In genomic region chr6:122798099-122798641, GRCh38 we compare ENCODE assay signal across 9 cellular contexts. TPM values are rescaled to one million over a fixed set of nuclear protein-coding genes. Genes with fewer than 3 reads are reported as not detected.
DNase-seq lines count a peak whose midpoint lies in the region; ATAC-seq and TF ChIP-seq lines count a peak whose summit lies in the region.
"Had no signal": no experiment of that assay in that cellular context is flagged by ENCODE, and none has a peak within 500 bp of the region (broad histone marks: within the 10 kb centered on the region; RNA-seq: fewer than 3 reads in every experiment).

No MANE protein-coding gene starts in this region.

- H3K79me1 ChIP-seq in H9 (ENCODE audit: insufficient read depth, low read depth, low read length, poor library complexity, severe bottlenecking) = no peaks in the 10 kb centered on the region

- peak; percentile 83 for ATAC-seq in HG02678 (IDR thresholded peaks at IDR 0.05; ENCODE audit: unreplicated experiment)
- ATAC-seq in PC-3 = peak; percentile 90
- peak; percentile 93 for ATAC-seq in foreskin keratinocyte

- H3T11ph ChIP-seq in H9 (ENCODE audit: low read length) = no peak overlapping the region

- H3K23ac ChIP-seq in H9 (ENCODE audit: insufficient read length, low read depth, low read length) = no peak overlapping the region

- no peaks in the 10 kb centered on the region for H3K27me3 Mint-ChIP-seq in activated CD4-positive, alpha-beta memory T cell treated with anti-CD3 and anti-CD28 coated beads for 36 hours
- no peaks in the 10 kb centered on the region for H3K27me3 Mint-ChIP-seq in activated CD4-positive, alpha-beta memory T cell treated with anti-CD3 and anti-CD28 coated beads, Interleukin-2, amount 10 ng/mL, durations not matched to agents 7 days and 5 days
- H3K27me3 Mint-ChIP-seq in H9 (ENCODE audit: low read depth) = no peaks in the 10 kb centered on the region
- H3K27me3 Mint-ChIP-seq: activated B cell treated with CpG ODN at 0.5 μM for 24 hours had no signal

- no CpG with 5 or more reads among the region's 6 CpGs for WGBS in H9 (ENCODE audit: extremely low coverage, insufficient read length, low lambda C conversion rate)

- peak overlapping the region; percentile 91 for H3K27ac ChIP-seq in PC-3 (ENCODE audit: low read length)
- H3K27ac ChIP-seq in foreskin keratinocyte = peak overlapping the region; percentile 10
- no peak overlapping the region for H3K27ac ChIP-seq in H9 (ENCODE audit: insufficient read length, low read depth, low read length)

- H3K79me2 ChIP-seq in PC-3 (ENCODE audit: low read length) = peaks cover 5% of the 10 kb centered on the region; the same call in 1 of the 2 replicates
- no peaks in the 10 kb centered on the region for H3K79me2 ChIP-seq in H9 (ENCODE audit: insufficient read depth, low read length)

- H3F3A ChIP-seq in PC-3 (ENCODE audit: low read length, unreplicated experiment) = peaks cover 12% of the 10 kb centered on the region

- H3K9me3 Mint-ChIP-seq in activated CD4-positive, alpha-beta memory T cell treated with anti-CD3 and anti-CD28 coated beads for 36 hours = no peaks in the 10 kb centered on the region
- H3K9me3 Mint-ChIP-seq in activated CD4-positive, alpha-beta memory T cell treated with anti-CD3 and anti-CD28 coated beads, Interleukin-2, amount 10 ng/mL, durations not matched to agents 7 days and 5 days = no peaks in the 10 kb centered on the region
- no peaks in the 10 kb centered on the region for H3K9me3 Mint-ChIP-seq in H9
- H3K9me3 Mint-ChIP-seq: activated B cell treated with CpG ODN at 0.5 μM for 24 hours had no signal

- intact Hi-C loops in activated CD4-positive, alpha-beta memory T cell treated with anti-CD3 and anti-CD28 coated beads for 36 hours (cut with micrococcal nuclease) = loop anchor here (2.0 kb wide), 1 partner anchor 17 kb away; no protein-coding TSS in a partner anchor
- intact Hi-C loops in PC-3 (cut with micrococcal nuclease) = no loop called here

- H3K9me2 ChIP-seq in PC-3 (replicated peaks; ENCODE audit: low read length) = no peaks in the 10 kb centered on the region

- H4K8ac ChIP-seq in H9 (replicated peaks; ENCODE audit: insufficient read length, low read depth, low read length) = no peak overlapping the region

- H3K4me1 ChIP-seq in PC-3 (ENCODE audit: insufficient read depth, low read length) (peaks cover 36% of the 10 kb centered on the region), foreskin keratinocyte (peaks cover 25% of the 10 kb centered on the region), H9 (ENCODE audit: insufficient read depth, low read length) (no peaks in the 10 kb centered on the region)

- 0 out of 2 replicates have a peak overlapping the region, but pooled peaks have one; percentile 21 for H3K4me3 ChIP-seq in PC-3 (ENCODE audit: low read length)

- H3K56ac ChIP-seq in H9 (ENCODE audit: insufficient read length, low read depth, low read length) = no peak overlapping the region

- no peak overlapping the region for H3K14ac ChIP-seq in H9 (ENCODE audit: insufficient read depth, low read length)

- H2AFZ ChIP-seq in PC-3 (ENCODE audit: low read length) = 0 out of 2 replicates have a peak overlapping the region, but pooled peaks have one; percentile 23
- H2AFZ ChIP-seq in H9 (ENCODE audit: low read length) = no peak overlapping the region

- no peak overlapping the region for H2BK5ac ChIP-seq in H9 (ENCODE audit: insufficient read length, low read length)

- H3K27me3 ChIP-seq in PC-3 (ENCODE audit: low read length) (no peaks in the 10 kb centered on the region), foreskin keratinocyte (no peaks in the 10 kb centered on the region), H9 (ENCODE audit: insufficient read depth, low read length) (no peaks in the 10 kb centered on the region)

- H2BK15ac ChIP-seq in H9 (ENCODE audit: low read depth, low read length) = no peak overlapping the region

- H4K20me1 ChIP-seq in PC-3 (ENCODE audit: low read length) = no peaks in the 10 kb centered on the region
- no peaks in the 10 kb centered on the region for H4K20me1 ChIP-seq in H9 (ENCODE audit: control insufficient read depth, insufficient read depth, insufficient read length)

- H3K9me3 ChIP-seq in PC-3 (ENCODE audit: low read length) (no peaks in the 10 kb centered on the region), H9 (ENCODE audit: control insufficient read depth, low read depth, low read length) (no peaks in the 10 kb centered on the region)

- no TSS peak for BruUV-seq in PC-3 (replicated peaks; lab: Mats Ljungman, UMichigan)

- H4K91ac ChIP-seq in H9 (ENCODE audit: insufficient read length, low read depth, low read length) = no peak overlapping the region

- H3K4me2 ChIP-seq in PC-3 (ENCODE audit: low read length) = peak overlapping the region; percentile 60
- no peak overlapping the region for H3K4me2 ChIP-seq in H9 (ENCODE audit: insufficient read depth, insufficient read length, low read length)

- peak; percentile 27 for DNase-seq in activated CD4-positive, alpha-beta memory T cell treated with anti-CD3 and anti-CD28 coated beads for 36 hours
- no peak for DNase-seq in activated CD4-positive, alpha-beta memory T cell treated with anti-CD3 and anti-CD28 coated beads, Interleukin-2, amount 10 ng/mL, durations not matched to agents 7 days and 5 days
- DNase-seq in PC-3 (peak; percentile 88), foreskin keratinocyte (peak; percentile 69 to 85), H9 (no peak), cerebellum (ENCODE audit: low spot score) (no peak), NCI-H446 (lab: John Stamatoyannopoulos, UW) (no peak)
- DNase-seq: activated B cell treated with CpG ODN at 0.5 μM for 24 hours had no signal

- H3K4me3 Mint-ChIP-seq in activated CD4-positive, alpha-beta memory T cell treated with anti-CD3 and anti-CD28 coated beads for 36 hours = no peak overlapping the region
- H3K4me3 Mint-ChIP-seq in activated CD4-positive, alpha-beta memory T cell treated with anti-CD3 and anti-CD28 coated beads, Interleukin-2, amount 10 ng/mL, durations not matched to agents 7 days and 5 days = no peak overlapping the region
- no peak overlapping the region for H3K4me3 Mint-ChIP-seq in H9
- H3K4me3 Mint-ChIP-seq: activated B cell treated with CpG ODN at 0.5 μM for 24 hours had no signal

- no peaks in the 10 kb centered on the region for H3K36me3 ChIP-seq in PC-3 (ENCODE audit: low read depth, low read length)

- no peak overlapping the region for H4K5ac ChIP-seq in H9 (ENCODE audit: insufficient read length, low read depth, low read length)

- POLR2A ChIA-PET in activated CD4-positive, alpha-beta memory T cell treated with anti-CD3 and anti-CD28 coated beads for 36 hours (lab: Charles Lee) = no interaction called here
- POLR2A ChIA-PET in activated CD4-positive, alpha-beta memory T cell treated with anti-CD3 and anti-CD28 coated beads, Interleukin-2, amount 10 ng/mL, durations not matched to agents 7 days and 5 days (lab: Charles Lee) = interaction anchor here (1.0 kb wide), 1 partner anchor 9 kb away, joined by 3 read pairs; the partner anchor contains the start of gene SMPDL3A
- POLR2A ChIA-PET in PC-3 (lab: Charles Lee; ENCODE audit: unreplicated experiment) = interaction anchor here (0.5 to 1.4 kb wide), 3 partner anchors 9 to 293 kb away, joined by 4 to 8 read pairs (median 4); no protein-coding TSS in a partner anchor

- no peak overlapping the region for H3K27ac Mint-ChIP-seq in activated CD4-positive, alpha-beta memory T cell treated with anti-CD3 and anti-CD28 coated beads for 36 hours
- H3K27ac Mint-ChIP-seq in activated CD4-positive, alpha-beta memory T cell treated with anti-CD3 and anti-CD28 coated beads, Interleukin-2, amount 10 ng/mL, durations not matched to agents 7 days and 5 days = no peak overlapping the region
- no peak overlapping the region for H3K27ac Mint-ChIP-seq in H9
- H3K27ac Mint-ChIP-seq: activated B cell treated with CpG ODN at 0.5 μM for 24 hours had no signal

- peaks cover 4% of the 10 kb centered on the region for H3K4me1 Mint-ChIP-seq in activated CD4-positive, alpha-beta memory T cell treated with anti-CD3 and anti-CD28 coated beads for 36 hours (ENCODE audit: low read depth)
- H3K4me1 Mint-ChIP-seq in activated CD4-positive, alpha-beta memory T cell treated with anti-CD3 and anti-CD28 coated beads, Interleukin-2, amount 10 ng/mL, durations not matched to agents 7 days and 5 days = peaks cover 5% of the 10 kb centered on the region
- H3K4me1 Mint-ChIP-seq in H9 = peaks cover 8% of the 10 kb centered on the region in 2 experiments
- H3K4me1 Mint-ChIP-seq: activated B cell treated with CpG ODN at 0.5 μM for 24 hours had no signal

- H2BK20ac ChIP-seq in H9 (ENCODE audit: low read depth, low read length, poor library complexity, severe bottlenecking) = no peak overlapping the region

- H2AK5ac ChIP-seq in H9 (ENCODE audit: insufficient read length, low read length) = no peak overlapping the region

- H3K9ac ChIP-seq in PC-3 (ENCODE audit: low read length) (peak overlapping the region; percentile 37), H9 (ENCODE audit: extremely low read depth, insufficient read length, low read length) (no peak overlapping the region)

- H3K4ac ChIP-seq in H9 (ENCODE audit: low read depth, low read length) = no peak overlapping the region

- TF ChIP-seq CTCF in PC-3 (conservative IDR thresholded peaks at IDR 0.05; ENCODE audit: low read depth, low read length) (no peak), foreskin keratinocyte (conservative IDR thresholded peaks at IDR 0.05) (no peak), H9 (conservative IDR thresholded peaks at IDR 0.05) (no peak)

- no peaks in the 10 kb centered on the region for H3K23me2 ChIP-seq in H9 (ENCODE audit: insufficient read length, low read depth, low read length, poor library complexity, severe bottlenecking)

- CTCF ChIA-PET in activated CD4-positive, alpha-beta memory T cell treated with anti-CD3 and anti-CD28 coated beads for 36 hours (lab: Charles Lee) = interaction anchor here (1.0 to 1.9 kb wide), 2 partner anchors 9 to 41 kb away, joined by 4 to 7 read pairs; partner anchors contain the start of gene SMPDL3A
- CTCF ChIA-PET in activated CD4-positive, alpha-beta memory T cell treated with anti-CD3 and anti-CD28 coated beads, Interleukin-2, amount 10 ng/mL, durations not matched to agents 7 days and 5 days (lab: Charles Lee) = interaction anchor here (0.5 to 1.9 kb wide), 4 partner anchors 9 to 41 kb away, joined by 3 to 10 read pairs (median 6); partner anchors contain the start of gene SMPDL3A
- CTCF ChIA-PET in PC-3 (lab: Charles Lee) = interaction anchor here (0.8 to 1.2 kb wide), 6 partner anchors 8 to 71 kb away, joined by 3 to 7 read pairs (median 3); no protein-coding TSS in a partner anchor

- no peak overlapping the region for H3K18ac ChIP-seq in H9 (ENCODE audit: insufficient read length, low read depth, low read length)

- no peaks in the 10 kb centered on the region for H3K36me3 Mint-ChIP-seq in activated CD4-positive, alpha-beta memory T cell treated with anti-CD3 and anti-CD28 coated beads for 36 hours
- no peaks in the 10 kb centered on the region for H3K36me3 Mint-ChIP-seq in activated CD4-positive, alpha-beta memory T cell treated with anti-CD3 and anti-CD28 coated beads, Interleukin-2, amount 10 ng/mL, durations not matched to agents 7 days and 5 days (ENCODE audit: low read depth)
- no peaks in the 10 kb centered on the region for H3K36me3 Mint-ChIP-seq in H9 (ENCODE audit: insufficient read depth in 1 of 3, low read depth in 3 of 3)

- no peak overlapping the region for H2BK12ac ChIP-seq in H9 (ENCODE audit: insufficient read length, low read depth, low read length)

- H2BK120ac ChIP-seq in H9 (ENCODE audit: low read depth, low read length, poor library complexity, severe bottlenecking) = no peak overlapping the region

RNA-seq across cellular contexts. Expression of gene SMPDL3A, which starts 9.1 kb away (rescaled TPM):
- total RNA-seq in activated CD4-positive, alpha-beta memory T cell treated with anti-CD3 and anti-CD28 coated beads for 36 hours = under 1 TPM; 0.17 to 0.21 TPM
- total RNA-seq in activated CD4-positive, alpha-beta memory T cell treated with anti-CD3 and anti-CD28 coated beads, Interleukin-2, amount 10 ng/mL, durations not matched to agents 7 days and 5 days = under 1 TPM in 1 of 2 experiments, not detected in 1; 0.13 TPM
- 2.7 and 4.6 TPM in 2 replicates for total RNA-seq in PC-3 (2014; rRNA removed)
- 4.7 and 6.9 TPM in 2 replicates for total RNA-seq in foreskin keratinocyte
- 2.7 and 5.0 TPM in 2 replicates for polyA plus RNA-seq in foreskin keratinocyte
- total RNA-seq in H9 (2021) = 0.59 and 0.68 TPM in 2 replicates
- total RNA-seq in cerebellum = 11.3 TPM

RNA-seq across cellular contexts. Expression of gene FABP7, which starts 18.7 kb away (rescaled TPM):
- not detected for total RNA-seq in activated CD4-positive, alpha-beta memory T cell treated with anti-CD3 and anti-CD28 coated beads for 36 hours
- total RNA-seq in activated CD4-positive, alpha-beta memory T cell treated with anti-CD3 and anti-CD28 coated beads, Interleukin-2, amount 10 ng/mL, durations not matched to agents 7 days and 5 days = not detected
- not detected in 2 replicates for total RNA-seq in PC-3 (2014; rRNA removed)
- 0.27 and 0.39 TPM in 2 replicates for total RNA-seq in foreskin keratinocyte
- 0.49 and 0.59 TPM in 2 replicates for polyA plus RNA-seq in foreskin keratinocyte
- total RNA-seq in H9 (2021) = 3.3 and 3.9 TPM in 2 replicates
- total RNA-seq in cerebellum = 266 TPM
- total RNA-seq: activated B cell treated with CpG ODN at 0.5 μM for 24 hours had no signal

Comparison
In these comparisons a context has a peak if more than half of its experiments do, and no peak if none do; other contexts are left out.
1. DNase-seq: peak in activated CD4-positive, alpha-beta memory T cell treated with anti-CD3 and anti-CD28 coated beads for 36 hours (single experiment), PC-3 (single experiment) and foreskin keratinocyte (2 of 2); none in activated CD4-positive, alpha-beta memory T cell treated with anti-CD3 and anti-CD28 coated beads, Interleukin-2, amount 10 ng/mL, durations not matched to agents 7 days and 5 days (single experiment), H9 (single experiment), cerebellum (single experiment) and NCI-H446 (0 of 2).
2. RNA of gene FABP7, which starts 18.7 kb away (total RNA-seq): 266 TPM in cerebellum (single experiment); 3.3 to 3.9 TPM in H9, 0.27 to 0.39 TPM in foreskin keratinocyte, not detected in activated CD4-positive, alpha-beta memory T cell treated with anti-CD3 and anti-CD28 coated beads for 36 hours, not detected in activated CD4-positive, alpha-beta memory T cell treated with anti-CD3 and anti-CD28 coated beads, Interleukin-2, amount 10 ng/mL, durations not matched to agents 7 days and 5 days and not detected in PC-3; every median in the first group is over 10 times any median in the second.
3. Peak in every context shown above with its lines, with median percentiles within 50 percentile points of each other: ATAC-seq.